ENCODE assay signal across 1 cellular context in the genomic region with DNA sequence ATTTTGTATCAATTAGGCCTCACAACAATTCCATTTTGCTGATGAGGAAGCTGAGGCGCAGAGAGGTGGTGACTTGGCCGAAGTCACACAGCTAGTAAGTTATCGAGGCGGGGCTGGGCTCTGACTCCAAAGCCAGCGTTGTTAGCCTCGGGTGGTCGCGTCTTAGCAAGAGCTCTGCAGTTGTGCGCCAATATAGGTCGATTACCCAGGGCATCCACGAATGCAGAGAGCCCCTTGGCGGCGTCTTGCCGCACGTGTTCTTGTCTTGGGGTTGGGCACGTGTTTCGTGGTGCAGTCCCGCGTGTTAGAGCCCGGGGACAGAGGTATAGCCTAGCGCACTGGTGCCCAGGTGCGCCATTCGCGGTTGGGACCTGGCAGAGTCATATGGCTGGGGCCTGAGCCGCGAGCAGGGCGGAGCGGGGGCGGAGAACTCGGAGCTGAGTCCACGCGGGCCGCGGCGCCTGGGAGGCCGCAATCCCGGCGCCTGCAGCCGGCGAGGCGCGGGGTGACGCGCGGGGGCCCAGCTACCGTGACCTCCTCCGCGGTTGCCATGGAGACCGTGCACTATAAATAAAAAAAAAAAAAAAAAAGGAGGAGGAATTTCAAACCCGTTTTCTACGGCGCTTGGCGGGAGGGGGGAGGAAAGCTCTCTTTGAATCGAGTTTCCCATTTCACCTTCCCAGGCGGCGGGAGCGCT.
TF ChIP-seq lines count a peak whose summit lies in the region.

No MANE protein-coding gene starts in this region.

TF ChIP-seq in K562, 482 proteins besides CTCF, POLR2A, EP300 and RAD21 (continued from another document and continues in another):
- TF ChIP-seq, protein P1, sequence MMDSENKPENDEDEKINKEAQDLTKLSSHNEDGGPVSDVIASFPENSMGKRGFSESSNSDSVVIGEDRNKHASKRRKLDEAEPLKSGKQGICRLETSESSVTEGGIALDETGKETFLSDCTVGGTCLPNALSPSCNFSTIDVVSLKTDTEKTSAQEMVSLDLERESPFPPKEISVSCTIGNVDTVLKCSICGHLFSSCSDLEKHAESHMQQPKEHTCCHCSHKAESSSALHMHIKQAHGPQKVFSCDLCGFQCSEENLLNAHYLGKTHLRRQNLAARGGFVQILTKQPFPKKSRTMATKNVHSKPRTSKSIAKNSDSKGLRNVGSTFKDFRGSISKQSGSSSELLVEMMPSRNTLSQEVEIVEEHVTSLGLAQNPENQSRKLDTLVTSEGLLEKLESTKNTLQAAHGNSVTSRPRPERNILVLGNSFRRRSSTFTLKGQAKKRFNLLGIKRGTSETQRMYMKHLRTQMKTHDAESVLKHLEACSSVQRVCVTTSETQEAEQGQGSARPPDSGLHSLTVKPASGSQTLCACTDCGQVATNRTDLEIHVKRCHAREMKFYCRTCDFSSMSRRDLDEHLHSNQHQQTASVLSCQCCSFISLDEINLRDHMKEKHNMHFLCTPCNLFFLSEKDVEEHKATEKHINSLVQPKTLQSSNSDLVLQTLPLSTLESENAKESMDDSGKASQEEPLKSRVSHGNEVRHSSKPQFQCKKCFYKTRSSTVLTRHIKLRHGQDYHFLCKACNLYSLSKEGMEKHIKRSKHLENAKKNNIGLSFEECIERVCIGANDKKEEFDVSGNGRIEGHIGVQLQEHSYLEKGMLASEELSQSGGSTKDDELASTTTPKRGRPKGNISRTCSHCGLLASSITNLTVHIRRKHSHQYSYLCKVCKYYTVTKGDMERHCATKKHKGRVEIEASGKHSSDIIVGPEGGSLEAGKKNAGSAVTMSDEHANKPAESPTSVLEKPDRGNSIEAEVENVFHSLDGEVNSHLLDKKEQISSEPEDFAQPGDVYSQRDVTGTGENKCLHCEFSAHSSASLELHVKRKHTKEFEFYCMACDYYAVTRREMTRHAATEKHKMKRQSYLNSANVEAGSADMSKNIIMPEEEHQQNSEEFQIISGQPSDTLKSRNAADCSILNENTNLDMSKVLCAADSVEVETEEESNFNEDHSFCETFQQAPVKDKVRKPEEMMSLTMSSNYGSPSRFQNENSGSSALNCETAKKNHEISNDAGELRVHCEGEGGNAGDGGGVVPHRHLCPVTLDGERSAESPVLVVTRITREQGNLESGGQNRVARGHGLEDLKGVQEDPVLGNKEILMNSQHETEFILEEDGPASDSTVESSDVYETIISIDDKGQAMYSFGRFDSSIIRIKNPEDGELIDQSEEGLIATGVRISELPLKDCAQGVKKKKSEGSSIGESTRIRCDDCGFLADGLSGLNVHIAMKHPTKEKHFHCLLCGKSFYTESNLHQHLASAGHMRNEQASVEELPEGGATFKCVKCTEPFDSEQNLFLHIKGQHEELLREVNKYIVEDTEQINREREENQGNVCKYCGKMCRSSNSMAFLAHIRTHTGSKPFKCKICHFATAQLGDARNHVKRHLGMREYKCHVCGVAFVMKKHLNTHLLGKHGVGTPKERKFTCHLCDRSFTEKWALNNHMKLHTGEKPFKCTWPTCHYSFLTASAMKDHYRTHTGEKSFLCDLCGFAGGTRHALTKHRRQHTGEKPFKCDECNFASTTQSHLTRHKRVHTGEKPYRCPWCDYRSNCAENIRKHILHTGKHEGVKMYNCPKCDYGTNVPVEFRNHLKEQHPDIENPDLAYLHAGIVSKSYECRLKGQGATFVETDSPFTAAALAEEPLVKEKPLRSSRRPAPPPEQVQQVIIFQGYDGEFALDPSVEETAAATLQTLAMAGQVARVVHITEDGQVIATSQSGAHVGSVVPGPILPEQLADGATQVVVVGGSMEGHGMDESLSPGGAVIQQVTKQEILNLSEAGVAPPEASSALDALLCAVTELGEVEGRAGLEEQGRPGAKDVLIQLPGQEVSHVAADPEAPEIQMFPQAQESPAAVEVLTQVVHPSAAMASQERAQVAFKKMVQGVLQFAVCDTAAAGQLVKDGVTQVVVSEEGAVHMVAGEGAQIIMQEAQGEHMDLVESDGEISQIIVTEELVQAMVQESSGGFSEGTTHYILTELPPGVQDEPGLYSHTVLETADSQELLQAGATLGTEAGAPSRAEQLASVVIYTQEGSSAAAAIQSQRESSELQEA (IDR thresholded peaks at IDR 0.05; ENCODE audit: low read depth): no peak
- TF ChIP-seq, protein P2, sequence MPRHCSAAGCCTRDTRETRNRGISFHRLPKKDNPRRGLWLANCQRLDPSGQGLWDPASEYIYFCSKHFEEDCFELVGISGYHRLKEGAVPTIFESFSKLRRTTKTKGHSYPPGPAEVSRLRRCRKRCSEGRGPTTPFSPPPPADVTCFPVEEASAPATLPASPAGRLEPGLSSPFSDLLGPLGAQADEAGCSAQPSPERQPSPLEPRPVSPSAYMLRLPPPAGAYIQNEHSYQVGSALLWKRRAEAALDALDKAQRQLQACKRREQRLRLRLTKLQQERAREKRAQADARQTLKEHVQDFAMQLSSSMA (CRISPR knock-in tag; IDR thresholded peaks at IDR 0.05): no peak
- no peak for TF ChIP-seq GTF2F1 (IDR thresholded peaks at IDR 0.05; ENCODE audit: low read depth, low read length)
- TF ChIP-seq, protein P3, sequence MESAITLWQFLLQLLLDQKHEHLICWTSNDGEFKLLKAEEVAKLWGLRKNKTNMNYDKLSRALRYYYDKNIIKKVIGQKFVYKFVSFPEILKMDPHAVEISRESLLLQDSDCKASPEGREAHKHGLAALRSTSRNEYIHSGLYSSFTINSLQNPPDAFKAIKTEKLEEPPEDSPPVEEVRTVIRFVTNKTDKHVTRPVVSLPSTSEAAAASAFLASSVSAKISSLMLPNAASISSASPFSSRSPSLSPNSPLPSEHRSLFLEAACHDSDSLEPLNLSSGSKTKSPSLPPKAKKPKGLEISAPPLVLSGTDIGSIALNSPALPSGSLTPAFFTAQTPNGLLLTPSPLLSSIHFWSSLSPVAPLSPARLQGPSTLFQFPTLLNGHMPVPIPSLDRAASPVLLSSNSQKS (CRISPR knock-in tag; IDR thresholded peaks at IDR 0.05): no peak
- no peak for TF ChIP-seq SP2 (IDR thresholded peaks at IDR 0.05; ENCODE audit: extremely low read depth, low read depth, low read length, poor library complexity, severe bottlenecking)
- no peak for TF ChIP-seq XRCC4 (IDR thresholded peaks at IDR 0.05; ENCODE audit: extremely low read depth, insufficient read depth, insufficient read length)
- no peak for TF ChIP-seq STAT6 (CRISPR knock-in tag; IDR thresholded peaks at IDR 0.05)
- TF ChIP-seq RBFOX2 (IDR thresholded peaks at IDR 0.05; ENCODE audit: low read depth, low read length): peak; percentile 78
- no peak for TF ChIP-seq OTX1 (CRISPR knock-in tag; IDR thresholded peaks at IDR 0.05)
- TF ChIP-seq KHSRP (IDR thresholded peaks at IDR 0.05): no peak
- TF ChIP-seq NCOA2 (IDR thresholded peaks at IDR 0.05; ENCODE audit: partially characterized antibody in 2 of 2): no peak
- TF ChIP-seq AFF4 (CRISPR knock-in tag; IDR thresholded peaks at IDR 0.05): peak; percentile 95
- TF ChIP-seq KAT8 (IDR thresholded peaks at IDR 0.05; ENCODE audit: low read depth): no peak
- TF ChIP-seq TRIM24 (IDR thresholded peaks at IDR 0.05): no peak
- TF ChIP-seq, protein P4, sequence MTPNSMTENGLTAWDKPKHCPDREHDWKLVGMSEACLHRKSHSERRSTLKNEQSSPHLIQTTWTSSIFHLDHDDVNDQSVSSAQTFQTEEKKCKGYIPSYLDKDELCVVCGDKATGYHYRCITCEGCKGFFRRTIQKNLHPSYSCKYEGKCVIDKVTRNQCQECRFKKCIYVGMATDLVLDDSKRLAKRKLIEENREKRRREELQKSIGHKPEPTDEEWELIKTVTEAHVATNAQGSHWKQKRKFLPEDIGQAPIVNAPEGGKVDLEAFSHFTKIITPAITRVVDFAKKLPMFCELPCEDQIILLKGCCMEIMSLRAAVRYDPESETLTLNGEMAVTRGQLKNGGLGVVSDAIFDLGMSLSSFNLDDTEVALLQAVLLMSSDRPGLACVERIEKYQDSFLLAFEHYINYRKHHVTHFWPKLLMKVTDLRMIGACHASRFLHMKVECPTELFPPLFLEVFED (CRISPR knock-in tag; conservative IDR thresholded peaks at IDR 0.05): no peak
- TF ChIP-seq IRF9 (tag; IDR thresholded peaks at IDR 0.05): no peak
- 0 out of 2 replicates have a peak, but pooled peaks have one; percentile 74 for TF ChIP-seq NR1H2 (CRISPR knock-in tag; IDR thresholded peaks at IDR 0.05)
- TF ChIP-seq MYC (IDR thresholded peaks at IDR 0.05; ENCODE audit: low read depth, low read length): peak; percentile 61; the same call in 1 of the 2 replicates
- peak; percentile 75; the same call in 1 of the 2 replicates for TF ChIP-seq MYC (CRISPR knock-in tag; IDR thresholded peaks at IDR 0.05; ENCODE audit: borderline replicate concordance, low read depth)
- peak; percentile 80 for TF ChIP-seq EGR1 (conservative IDR thresholded peaks at IDR 0.05)
- TF ChIP-seq JUND (IDR thresholded peaks at IDR 0.05; ENCODE audit: borderline replicate concordance, low read depth, low read length): 0 out of 2 replicates have a peak, but pooled peaks have one; percentile 13
- no peak for TF ChIP-seq JUND (tag; IDR thresholded peaks at IDR 0.05; ENCODE audit: borderline replicate concordance, low read depth, low read length)
- TF ChIP-seq DPF2 (IDR thresholded peaks at IDR 0.05): peak; percentile 27; the same call in 1 of the 2 replicates
- TF ChIP-seq ZBTB33 (CRISPR knock-in tag; IDR thresholded peaks at IDR 0.05): peak; percentile 88
- 0 out of 2 replicates have a peak, but pooled peaks have one; percentile 12 for TF ChIP-seq ZNF695 (CRISPR knock-in tag; IDR thresholded peaks at IDR 0.05)
- TF ChIP-seq VEZF1 (CRISPR knock-in tag; IDR thresholded peaks at IDR 0.05): no peak; the same call in 1 of the 2 replicates
- TF ChIP-seq FOS (IDR thresholded peaks at IDR 0.05; ENCODE audit: extremely low read depth, insufficient read length): no peak
- no peak for TF ChIP-seq FOSL1 (tag; conservative IDR thresholded peaks at IDR 0.05)
- TF ChIP-seq SMARCC2 (IDR thresholded peaks at IDR 0.05; ENCODE audit: low read depth): no peak
